8 cellular contexts compared by ENCODE assay signal in genomic region chr16:74709477-74709877, GRCh38. TPM values are rescaled to one million over a fixed set of nuclear protein-coding genes. Genes with fewer than 3 reads are reported as not detected.
A peak's percentile ranks its signal among the peaks of the same experiment; 100 is the strongest.
DNase-seq lines count a peak whose midpoint lies in the region; ATAC-seq, FAIRE-seq and TF ChIP-seq lines count a peak whose summit lies in the region.

No MANE protein-coding gene starts in this region.

- TF ChIP-seq CTCF in mammary epithelial cell (conservative IDR thresholded peaks at IDR 0.05 in 1 of 2, IDR thresholded peaks at IDR 0.05 in 1 of 2; ENCODE audit: extremely low read depth in 1 of 2, insufficient read depth in 1 of 2, low read depth in 1 of 2, low read length in 2 of 2) (peak; percentile 97 to 98), kidney (IDR thresholded peaks at IDR 0.05; ENCODE audit: borderline replicate concordance, extremely low read depth, insufficient read depth) (peak; percentile 98)

- H3K36me3 ChIP-seq in mammary epithelial cell (ENCODE audit: insufficient read depth, low read length) (no peaks in the 10 kb centered on the region), kidney (ENCODE audit: control insufficient read depth in 1 of 2, insufficient read depth in 2 of 2, low read length in 2 of 2) (no peaks in the 10 kb centered on the region)

- H3K79me2 ChIP-seq in mammary epithelial cell (ENCODE audit: insufficient read depth, low read length), result no peaks in the 10 kb centered on the region

- peak; percentile 88 for ATAC-seq in GM18511 (IDR thresholded peaks at IDR 0.05; ENCODE audit: unreplicated experiment)
- ATAC-seq in HG03097 (IDR thresholded peaks at IDR 0.05; ENCODE audit: low FRiP score, unreplicated experiment), result peak; percentile 90

- no peaks in the 10 kb centered on the region for H3K27me3 ChIP-seq in mammary epithelial cell (ENCODE audit: insufficient read depth, low read length)

- H3K4me2 ChIP-seq in mammary epithelial cell (ENCODE audit: insufficient read depth, low read depth, low read length), result no peak overlapping the region

- no peak overlapping the region for H3K27ac ChIP-seq in mammary epithelial cell (ENCODE audit: insufficient read depth, low read depth, low read length)
- H3K27ac ChIP-seq in kidney (ENCODE audit: low read depth in 2 of 2, low read length in 2 of 2), result no peak overlapping the region

- DNase-seq in A172 (ENCODE audit: low spot score) (peak; percentile 74), NCI-H2227 treated with DMSO at 0.1 percent for 48 hours (lab: John Stamatoyannopoulos, UW) (peak; percentile 62), mammary epithelial cell (peak; percentile 73), kidney (peak; percentile 81)
- peak; percentile 66 to 71 (median 67) for DNase-seq in activated CD4-positive, CD25-positive, alpha-beta regulatory T cell (lab: John Stamatoyannopoulos, UW)
- DNase-seq in stimulated activated CD4-positive, alpha-beta T cell treated with anti-CD3 and anti-CD28 coated beads, Interleukin-1b, Interleukin-23, amount 100 ng/mL, for 24 hours (ENCODE audit: low read depth in 4 of 4, low spot score in 1 of 4), result peak; percentile 63 to 75 (median 66)

- H4K20me1 ChIP-seq in mammary epithelial cell (ENCODE audit: insufficient read depth, low read length), result no peaks in the 10 kb centered on the region

- in situ Hi-C loops in mammary epithelial cell (cut with MboI; ENCODE audit: low sequenced_read_pairs in 2 of 2), result loop anchor here in 1 of 2 donors (5.0 to 25.0 kb wide), 2 partner anchors 158 to 403 kb away; partner anchors contain the start of gene LDHD

- no peaks in the 10 kb centered on the region for H3K9me3 ChIP-seq in mammary epithelial cell (replicated peaks; ENCODE audit: insufficient read depth, low read length)
- no peaks in the 10 kb centered on the region for H3K9me3 ChIP-seq in kidney (ENCODE audit: control insufficient read depth in 1 of 2, low read length in 2 of 2)

- H3K4me1 ChIP-seq in mammary epithelial cell (ENCODE audit: insufficient read depth, low read length) (no peaks in the 10 kb centered on the region), kidney (ENCODE audit: control insufficient read depth in 1 of 2, insufficient read depth in 1 of 2, low read depth in 1 of 2, low read length in 2 of 2) (no peaks in the 10 kb centered on the region)

- CTCF ChIA-PET in mammary epithelial cell (lab: Charles Lee; ENCODE audit: low non-redundant PET), result no interaction called here

- BruUV-seq in mammary epithelial cell (replicated peaks; lab: Mats Ljungman, UMichigan), result no TSS peak

- H3K4me3 ChIP-seq in mammary epithelial cell (replicated peaks in 1 of 3; ENCODE audit: insufficient read depth in 1 of 3, low read depth in 2 of 3, low read length in 3 of 3) (no peak overlapping the region), kidney (ENCODE audit: low read length in 2 of 2) (no peak overlapping the region)

- dilution Hi-C loops in mammary epithelial cell (cut with HindIII; ENCODE audit: low sequenced_read_pairs), result no loop called here

- H2AFZ ChIP-seq in mammary epithelial cell (ENCODE audit: low read depth, low read length), result no peak overlapping the region

- FAIRE-seq in kidney (lab: Jason Lieb, UNC), result peak; percentile 25

- H3K9ac ChIP-seq in mammary epithelial cell (ENCODE audit: insufficient read depth, low read length) (no peak overlapping the region), kidney (ENCODE audit: low read length in 2 of 2) (no peak overlapping the region)

- WGBS in mammary epithelial cell (ENCODE audit: low coverage, missing lambda C conversion rate), result 0% methylated on average over 6 of the region's 6 CpGs

- intact Hi-C loops in mammary epithelial cell (cut with micrococcal nuclease) (loop anchor here (1.0 to 10.0 kb wide), 5 partner anchors 15 to 402 kb away; partner anchors contain the start of gene ZNRF1), kidney (cut with DNase I) (no loop called here)

RNA-seq across cellular contexts. Expression of gene MLKL, which starts 8.8 kb away (rescaled TPM):
- 16.0 and 16.8 TPM in 2 replicates for total RNA-seq in A172 (2014; rRNA removed; shearing (Covaris generic))
- total RNA-seq in mammary epithelial cell (10 to 100 TPM in 1 of 2 donors, 1 to 10 TPM in 1; 3.3 to 16.6 TPM), kidney (19.4 TPM)
- polyA plus RNA-seq in mammary epithelial cell (11.7 TPM), kidney (ENCODE audit: insufficient read depth, low read depth, low replicate concordance) (7.3 TPM)
- 16.9 TPM for polyA minus RNA-seq in mammary epithelial cell

RNA-seq across cellular contexts. Expression of gene RFWD3, which starts 42.8 kb away (rescaled TPM):
- total RNA-seq in A172 (2014; rRNA removed; shearing (Covaris generic)), result 59.3 and 79.9 TPM in 2 replicates
- total RNA-seq in mammary epithelial cell, result 10 to 100 TPM; 33.2 to 59.3 TPM
- polyA plus RNA-seq in mammary epithelial cell, result 39.5 TPM
- 234 TPM for polyA minus RNA-seq in mammary epithelial cell
- 26.0 TPM for total RNA-seq in kidney
- polyA plus RNA-seq in kidney (ENCODE audit: insufficient read depth, low read depth, low replicate concordance), result 5.8 TPM
